ENCODE assay signal across 8 cellular contexts in the genomic region with DNA sequence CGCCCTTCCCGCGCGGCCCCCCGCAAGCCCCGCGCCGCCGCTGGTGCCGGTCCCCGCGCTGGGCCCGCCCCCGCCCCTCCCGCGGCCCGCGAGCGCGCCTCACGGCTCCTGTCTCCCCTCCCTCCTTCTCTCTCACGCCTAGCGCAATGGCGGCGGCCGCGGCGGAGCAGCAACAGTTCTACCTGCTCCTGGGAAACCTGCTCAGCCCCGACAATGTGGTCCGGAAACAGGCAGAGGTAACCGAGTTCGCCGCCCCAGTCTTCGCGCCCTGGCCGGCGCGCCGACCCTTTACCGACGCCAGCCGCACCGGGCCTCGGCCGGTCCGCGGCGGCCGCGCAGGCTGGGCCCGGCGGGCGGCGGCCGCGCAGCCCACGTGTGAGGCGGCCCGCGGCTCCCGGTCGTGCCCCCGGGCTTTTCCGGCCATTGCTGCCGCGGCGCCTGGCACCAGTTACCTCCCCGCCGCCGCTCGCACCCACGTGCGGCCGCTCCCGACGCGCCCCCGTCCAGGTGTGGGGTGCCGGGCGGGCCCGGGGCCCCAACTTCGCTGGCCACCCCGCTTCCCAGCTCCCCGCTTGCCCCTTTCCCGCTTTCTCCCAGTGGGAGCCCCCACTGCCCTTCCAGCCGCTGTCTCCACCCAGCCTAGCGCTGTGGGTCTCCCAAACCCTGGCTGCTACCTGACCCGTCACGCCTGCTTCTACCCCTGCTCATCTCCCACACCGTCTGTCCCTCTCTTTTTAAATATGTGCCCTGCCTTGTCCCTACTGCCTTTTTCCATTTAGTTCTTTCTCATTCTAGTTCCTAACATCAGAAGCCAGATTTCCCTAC. TPM values are rescaled to one million over a fixed set of nuclear protein-coding genes. Genes with fewer than 3 reads are reported as not detected.
A peak's percentile ranks its signal among the peaks of the same experiment; 100 is the strongest.
DNase-seq lines count a peak whose midpoint lies in the region; ATAC-seq and TF ChIP-seq lines count a peak whose summit lies in the region.

No MANE protein-coding gene starts in this region.

- H3K4me1 Mint-ChIP-seq in activated T-helper 17 cell treated with anti-CD3 and anti-CD28 coated beads, Interleukin-2, amount 50 U/mL, for 72 hours: peaks cover 8% of the 10 kb centered on the region
- H3K4me1 Mint-ChIP-seq in glutamatergic neuron (ENCODE audit: low read depth, unreplicated experiment): peaks cover 9% of the 10 kb centered on the region

- H3K27ac ChIP-seq in ovary: peak overlapping the region; percentile 92 to 96

- no peak for TF ChIP-seq POLR2A in ovary (IDR thresholded peaks at IDR 0.05)

- H3K4me3 ChIP-seq in HAP-1 (peak overlapping the region; percentile 67), ovary (peak overlapping the region; percentile 72)

- TF ChIP-seq EP300 in ovary (IDR thresholded peaks at IDR 0.05): no peak

- peak overlapping the region; percentile 92 for H3K27ac Mint-ChIP-seq in activated T-helper 17 cell treated with anti-CD3 and anti-CD28 coated beads, Interleukin-2, amount 50 U/mL, for 72 hours
- peak overlapping the region; percentile 73 for H3K27ac Mint-ChIP-seq in glutamatergic neuron (ENCODE audit: unreplicated experiment)

- no peaks in the 10 kb centered on the region for H3K9me3 ChIP-seq in HAP-1
- no peaks in the 10 kb centered on the region for H3K9me3 ChIP-seq in ovary

- H3K36me3 Mint-ChIP-seq in activated T-helper 17 cell treated with anti-CD3 and anti-CD28 coated beads, Interleukin-2, amount 50 U/mL, for 72 hours (ENCODE audit: low read depth): peaks cover 33% of the 10 kb centered on the region
- H3K36me3 Mint-ChIP-seq in glutamatergic neuron (ENCODE audit: unreplicated experiment): no peaks in the 10 kb centered on the region

- WGBS in ovary, 3 donors: 0 to 1% (median 1%) methylated on average over 34 to 89 of the region's 90 CpGs

- H3K36me3 ChIP-seq in HAP-1 (replicated peaks) (peaks cover 7% of the 10 kb centered on the region; the same call in 1 of the 2 replicates), ovary (no peaks in the 10 kb centered on the region)

- intact Hi-C loops in ovary (cut with DNase I): loop anchor here in 1 of 4 donors (5.0 to 10.0 kb wide), 2 partner anchors 544 to 598 kb away; partner anchors contain the start of genes RAP2A and STK24

- no peaks in the 10 kb centered on the region for H3K27me3 Mint-ChIP-seq in activated T-helper 17 cell treated with anti-CD3 and anti-CD28 coated beads, Interleukin-2, amount 50 U/mL, for 72 hours
- peaks cover 5% of the 10 kb centered on the region for H3K27me3 Mint-ChIP-seq in glutamatergic neuron (ENCODE audit: unreplicated experiment)

- peak; percentile 49 for ATAC-seq in activated T-helper 17 cell treated with anti-CD3 and anti-CD28 coated beads, Interleukin-2, amount 50 U/mL, for 72 hours (replicated peaks)

- H3K27me3 ChIP-seq in HAP-1 (ENCODE audit: low read depth) (no peaks in the 10 kb centered on the region), ovary (no peaks in the 10 kb centered on the region)

- TF ChIP-seq CTCF in glutamatergic neuron (IDR thresholded peaks at IDR 0.05; ENCODE audit: partially characterized antibody, unreplicated experiment): no peak
- TF ChIP-seq CTCF in ovary (IDR thresholded peaks at IDR 0.05): no peak

- peaks cover 32% of the 10 kb centered on the region for H3K4me1 ChIP-seq in HAP-1
- no peaks in the 10 kb centered on the region for H3K4me1 ChIP-seq in ovary (ENCODE audit: insufficient read depth)

- H3K4me3 Mint-ChIP-seq in activated T-helper 17 cell treated with anti-CD3 and anti-CD28 coated beads, Interleukin-2, amount 50 U/mL, for 72 hours: peak overlapping the region; percentile 96
- H3K4me3 Mint-ChIP-seq in glutamatergic neuron (ENCODE audit: unreplicated experiment): peak overlapping the region; percentile 93

- H3K9me3 Mint-ChIP-seq in activated T-helper 17 cell treated with anti-CD3 and anti-CD28 coated beads, Interleukin-2, amount 50 U/mL, for 72 hours: no peaks in the 10 kb centered on the region
- H3K9me3 Mint-ChIP-seq in glutamatergic neuron (ENCODE audit: unreplicated experiment): peaks cover 2% of the 10 kb centered on the region

- in situ Hi-C loops in HAP-1 (cut with MboI; ENCODE audit: low sequenced_read_pairs): no loop called here

- DNase-seq in activated T-cell treated with anti-CD3 and anti-CD28 coated beads for 24 hours (ENCODE audit: low read depth) (peak; percentile 2), HAP-1 (ENCODE audit: low spot score in 2 of 2) (peak; percentile 90 to 94), M059J (ENCODE audit: low read depth) (peak; percentile 29), glutamatergic neuron (peak; percentile 56), ovary (peak in 2 of 5 donors; percentile 32 to 53), NK-92 (lab: John Stamatoyannopoulos, UW; ENCODE audit: unreplicated experiment) (no peak)
- no peak for DNase-seq in activated T-cell treated with anti-CD3 and anti-CD28 coated beads, Interleukin-2, amount 50 U/mL, for 1 hour

RNA-seq across cellular contexts. Expression of gene IPO5, which starts 23.3 kb away (rescaled TPM):
- 77.3 and 98.2 TPM in 2 replicates for total RNA-seq in M059J (2014; rRNA removed; shearing (Covaris generic))
- total RNA-seq in activated T-helper 17 cell treated with anti-CD3 and anti-CD28 coated beads, Interleukin-2, amount 50 U/mL, for 72 hours: 100 to 1,000 TPM; 166 to 246 TPM
- 122 TPM for total RNA-seq in glutamatergic neuron (ENCODE audit: unreplicated experiment)
- 100 to 1,000 TPM in 6 of 7 donors, 10 to 100 TPM in 1; 91.0 to 200 (median 141) TPM for total RNA-seq in ovary
- polyA plus RNA-seq in ovary: 100 to 1,000 TPM in 1 of 2 donors, 10 to 100 TPM in 1; 53.9 to 113 TPM

Comparison
In these comparisons a context has a peak if more than half of its experiments do, and no peak if none do; other contexts are left out.
1. DNase-seq: peak in activated T-cell treated with anti-CD3 and anti-CD28 coated beads for 24 hours (single experiment), HAP-1 (2 of 2), M059J (single experiment) and glutamatergic neuron (single experiment); none in activated T-cell treated with anti-CD3 and anti-CD28 coated beads, Interleukin-2, amount 50 U/mL, for 1 hour (single experiment) and NK-92 (single experiment).